8 cellular contexts compared by ENCODE assay signal in the genomic region with DNA sequence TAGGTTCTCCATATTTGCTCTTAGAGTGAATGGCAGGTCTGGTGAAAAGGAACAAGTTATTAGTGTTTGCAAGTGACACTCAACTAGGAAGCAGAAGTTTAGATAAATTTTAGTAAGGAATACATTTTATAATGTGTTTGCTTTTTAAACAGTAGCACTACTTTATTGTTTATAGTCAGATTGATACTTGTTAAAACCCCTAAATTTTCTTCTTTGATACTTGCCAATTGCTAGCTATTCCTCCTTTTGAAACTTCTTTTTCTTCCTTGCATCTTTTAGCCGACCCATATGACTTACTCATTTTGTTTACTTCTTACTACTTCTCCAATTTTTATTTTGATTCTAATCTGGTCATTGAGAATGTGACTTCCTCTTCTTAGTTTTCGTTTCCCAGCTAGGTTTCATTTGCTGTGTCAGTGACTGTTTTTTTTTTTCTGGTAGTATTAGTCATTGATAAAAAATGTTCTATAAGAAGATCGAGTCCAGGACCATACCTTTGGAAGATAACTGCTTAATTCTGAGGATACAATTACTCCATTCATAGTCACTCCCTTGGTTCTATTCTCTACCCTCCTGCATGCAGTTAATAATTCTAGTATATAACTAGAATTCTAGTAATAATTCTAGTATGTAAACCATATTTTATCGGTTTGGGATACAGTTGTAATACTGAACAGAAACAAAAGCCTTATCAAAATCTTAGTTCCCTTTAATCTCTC.
DNase-seq lines count a peak whose midpoint lies in the region; ATAC-seq and FAIRE-seq lines count a peak whose summit lies in the region.

No MANE protein-coding gene starts in this region.

- ATAC-seq in HG02938 (IDR thresholded peaks at IDR 0.05; ENCODE audit: unreplicated experiment) (peak; percentile 13), GM19023 (IDR thresholded peaks at IDR 0.05; ENCODE audit: unreplicated experiment) (no peak)

- FAIRE-seq in GM18507 (lab: Jason Lieb, UNC), result peak; percentile 85

- DNase-seq in GM18507 (ENCODE audit: extremely low spot score, insufficient read length, low read depth), result no peak
- peak; percentile 96 for DNase-seq in SIG-M5 treated with dmso at 0.1 percent for 504 hours (lab: John Stamatoyannopoulos, UW; ENCODE audit: unreplicated experiment)
- peak; percentile 61 for DNase-seq in globus pallidus (ENCODE audit: low spot score)
- no peak for DNase-seq in middle frontal gyrus (ENCODE audit: extremely low spot score, low spot score)
- no peak for DNase-seq in DMS53 treated with DMSO at 0.1 percent for 48 hours (lab: John Stamatoyannopoulos, UW; ENCODE audit: unreplicated experiment)
- no peak for DNase-seq in NCI-H128 (lab: John Stamatoyannopoulos, UW; ENCODE audit: unreplicated experiment)

Comparison
In these comparisons a context has a peak if more than half of its experiments do, and no peak if none do; other contexts are left out.
1. DNase-seq: peak in SIG-M5 treated with dmso at 0.1 percent for 504 hours (single experiment) and globus pallidus (single experiment); none in GM18507 (single experiment), middle frontal gyrus (single experiment), DMS53 treated with DMSO at 0.1 percent for 48 hours (single experiment) and NCI-H128 (single experiment).